ENCODE assay signal across 14 cellular contexts in genomic region chr2:6937157-6937556, GRCh38.
"Had no signal": no experiment of that assay in that cellular context is flagged by ENCODE, and none has a peak within 500 bp of the region (broad histone marks: within the 10 kb centered on the region; RNA-seq: fewer than 3 reads in every experiment).

No MANE protein-coding gene starts in this region.

- H3K4me3 ChIP-seq: gastrocnemius medialis, left lung had no signal

- H3K9me3 ChIP-seq: gastrocnemius medialis, left lung had no signal

- DNase-seq: activated CD4-positive, alpha-beta T cell treated with anti-CD3 and anti-CD28 coated beads, Interleukin-2, amount 50 U/mL, for 48 hours; activated gamma-delta T cell; activated naive CD8-positive, alpha-beta T cell treated with anti-CD3 and anti-CD28 coated beads, Interleukin-2, amount 10 ng/mL, durations not matched to agents 7 days and 5 days; activated T-cell treated with anti-CD3 and anti-CD28 coated beads, Interleukin-2, amount 50 U/mL, for 48 hours; aorta; effector CD4-positive, alpha-beta T cell; gastrocnemius medialis; islet precursor cell; left lung; retina; stimulated activated CD4-positive, alpha-beta T cell treated with anti-CD3 and anti-CD28 coated beads, Interleukin-4, amount 100 ng/mL, for 4 hours; stimulated activated naive CD8-positive, alpha-beta T cell treated with anti-CD3 and anti-CD28 coated beads, Interleukin-15, amount 100 ng/mL, for 72 hours had no signal

- H3K36me3 ChIP-seq: gastrocnemius medialis, left lung had no signal

- H3K4me1 ChIP-seq: parathyroid adenoma had no signal

- ATAC-seq: activated CD4-positive, CD25-positive, alpha-beta regulatory T cell treated with anti-CD3 and anti-CD28 coated beads, Interleukin-2, amount 50 U/mL, for 24 hours; gastrocnemius medialis; left lung; stimulated activated naive CD8-positive, alpha-beta T cell treated with anti-CD3 and anti-CD28 coated beads, Interleukin-15, amount 100 ng/mL, for 72 hours had no signal

- H3K27ac ChIP-seq: gastrocnemius medialis, left lung, parathyroid adenoma had no signal

- H3K9ac ChIP-seq: parathyroid adenoma had no signal

- H3K27me3 ChIP-seq: gastrocnemius medialis, left lung had no signal
